Comparison of ENCODE assay signal across 10 cellular contexts in the genomic region with DNA sequence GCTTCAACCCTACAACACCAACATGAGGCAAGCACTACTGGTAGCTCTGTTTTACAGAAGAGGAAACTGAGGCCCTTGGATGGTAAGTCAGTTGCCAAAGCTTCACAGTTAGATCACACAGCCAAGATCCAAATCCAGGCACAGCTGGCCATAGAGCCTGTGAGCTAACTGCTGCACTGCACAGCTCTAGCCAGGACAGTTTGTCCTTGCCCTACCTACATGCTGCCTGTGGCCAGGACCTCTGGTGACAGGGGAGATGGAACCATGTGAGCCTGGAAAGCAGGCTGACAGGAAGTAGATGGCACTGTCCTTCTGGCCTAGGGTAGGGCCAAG.
DNase-seq lines count a peak whose midpoint lies in the region; ATAC-seq and TF ChIP-seq lines count a peak whose summit lies in the region.
"Had no signal": no experiment of that assay in that cellular context is flagged by ENCODE, and none has a peak within 500 bp of the region (broad histone marks: within the 10 kb centered on the region; RNA-seq: fewer than 3 reads in every experiment).

No MANE protein-coding gene starts in this region.

- H3K4me1 ChIP-seq in upper lobe of right lung: no peaks in the 10 kb centered on the region

- no peak for TF ChIP-seq CTCF in upper lobe of right lung (IDR thresholded peaks at IDR 0.05)

- DNase-seq in Right ventricle myocardium superior (no peak), cardiac septum (ENCODE audit: low spot score) (no peak), upper lobe of right lung (no peak), germinal center (ENCODE audit: low spot score) (no peak), NCI-H82 (lab: John Stamatoyannopoulos, UW) (no peak)
- no peak for DNase-seq in stimulated activated CD4-positive, alpha-beta T cell treated with anti-CD3 and anti-CD28 coated beads, Interleukin-4, amount 100 ng/mL, for 24 hours
- DNase-seq: NCI-H226 had no signal

- no peaks in the 10 kb centered on the region for H3K9me3 ChIP-seq in upper lobe of right lung

- intact Hi-C loops in Right ventricle myocardium superior (cut with DNase I): no loop called here
- intact Hi-C loops in cardiac septum (cut with DNase I): no loop called here
- intact Hi-C loops in upper lobe of right lung (cut with DNase I): no loop called here

- H3K27ac ChIP-seq in angular gyrus (ENCODE audit: low read depth, low read length) (peak overlapping the region; percentile 59), upper lobe of right lung (no peak overlapping the region)
- H3K27ac ChIP-seq: KMS-11 had no signal

- no peak overlapping the region for H3K4me3 ChIP-seq in upper lobe of right lung

- no peaks in the 10 kb centered on the region for H3K36me3 ChIP-seq in upper lobe of right lung

- ATAC-seq in Right ventricle myocardium superior (ENCODE audit: poor library complexity): peak; percentile 82
- ATAC-seq in HG02981 (IDR thresholded peaks at IDR 0.05; ENCODE audit: unreplicated experiment): peak; percentile 30
- peak; percentile 40 for ATAC-seq in upper lobe of right lung

- no peaks in the 10 kb centered on the region for H3K27me3 ChIP-seq in upper lobe of right lung

Comparison
In these comparisons a context has a peak if more than half of its experiments do, and no peak if none do; other contexts are left out.
1. ATAC-seq: peak in every context shown above with its lines; median percentile 82 in Right ventricle myocardium superior; 40 in upper lobe of right lung; 30 in HG02981.